Comparison of ENCODE assay signal across 11 cellular contexts in the genomic region with DNA sequence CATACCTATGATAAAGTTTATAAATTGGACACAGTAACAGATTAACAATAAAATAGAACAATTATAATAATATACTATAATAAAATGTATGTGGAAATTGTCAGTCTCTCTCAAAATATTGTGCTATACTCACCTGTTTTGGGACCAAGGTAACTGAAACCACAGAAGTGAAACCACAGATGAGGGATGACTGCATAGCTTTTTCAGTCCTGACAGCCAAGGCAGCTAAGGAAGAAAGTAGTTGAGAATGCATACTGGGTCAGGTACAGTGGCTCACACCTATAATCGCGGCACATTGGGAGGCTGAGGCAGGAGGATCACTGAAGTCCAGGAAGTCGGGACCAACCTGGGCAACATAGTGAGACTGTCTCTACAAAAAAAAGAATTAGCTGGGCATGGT.
DNase-seq lines count a peak whose midpoint lies in the region; ATAC-seq lines count a peak whose summit lies in the region.
"Had no signal": no experiment of that assay in that cellular context is flagged by ENCODE, and none has a peak within 500 bp of the region (broad histone marks: within the 10 kb centered on the region; RNA-seq: fewer than 3 reads in every experiment).

No MANE protein-coding gene starts in this region.

- peaks cover 58% of the 10 kb centered on the region for H3K36me3 Mint-ChIP-seq in activated naive CD8-positive, alpha-beta T cell treated with anti-CD3 and anti-CD28 coated beads, Interleukin-2, amount 50 U/mL, for 24 hours (ENCODE audit: low read depth)

- H3K36me3 ChIP-seq in HAP-1 (replicated peaks), result peaks cover 49% of the 10 kb centered on the region
- H3K36me3 ChIP-seq: breast epithelium had no signal

- H3K9me3 Mint-ChIP-seq in activated naive CD8-positive, alpha-beta T cell treated with anti-CD3 and anti-CD28 coated beads, Interleukin-2, amount 50 U/mL, for 24 hours, result no peaks in the 10 kb centered on the region

- H3K4me3 ChIP-seq in HAP-1, result no peak overlapping the region
- H3K4me3 ChIP-seq: breast epithelium, SJCRH30, suprapubic skin had no signal

- H3K27me3 Mint-ChIP-seq in activated naive CD8-positive, alpha-beta T cell treated with anti-CD3 and anti-CD28 coated beads, Interleukin-2, amount 50 U/mL, for 24 hours, result no peaks in the 10 kb centered on the region

- no peak overlapping the region for H3K4me3 Mint-ChIP-seq in activated naive CD8-positive, alpha-beta T cell treated with anti-CD3 and anti-CD28 coated beads, Interleukin-2, amount 50 U/mL, for 24 hours

- DNase-seq in activated naive CD8-positive, alpha-beta T cell treated with anti-CD3 and anti-CD28 coated beads, Interleukin-2, amount 50 U/mL, for 24 hours, result no peak
- DNase-seq in SHP77 treated with DMSO at 0.1 percent for 48 hours (lab: John Stamatoyannopoulos, UW) (no peak), HAP-1 (ENCODE audit: low spot score in 2 of 2) (no peak)
- DNase-seq: activated CD4-positive, alpha-beta T cell treated with anti-CD3 and anti-CD28 coated beads, Interleukin-2, amount 50 U/mL, for 48 hours; SJCRH30 had no signal

- ATAC-seq in GM18870 (IDR thresholded peaks at IDR 0.05; ENCODE audit: unreplicated experiment) (peak; percentile 61), GM21526 (IDR thresholded peaks at IDR 0.05; ENCODE audit: low FRiP score, unreplicated experiment) (peak; percentile 85), HG03139 (IDR thresholded peaks at IDR 0.05; ENCODE audit: unreplicated experiment) (peak; percentile 60), HG03565 (IDR thresholded peaks at IDR 0.05; ENCODE audit: unreplicated experiment) (no peak)
- no peak for ATAC-seq in activated naive CD8-positive, alpha-beta T cell treated with anti-CD3 and anti-CD28 coated beads, Interleukin-2, amount 50 U/mL, for 24 hours

- H3K27ac Mint-ChIP-seq in activated naive CD8-positive, alpha-beta T cell treated with anti-CD3 and anti-CD28 coated beads, Interleukin-2, amount 50 U/mL, for 24 hours, result peak overlapping the region; percentile 22

- no peaks in the 10 kb centered on the region for H3K4me1 ChIP-seq in HAP-1
- H3K4me1 ChIP-seq: breast epithelium, SJCRH30, suprapubic skin had no signal

- in situ Hi-C loops in HAP-1 (cut with MboI; ENCODE audit: low sequenced_read_pairs), result no loop called here

- H3K9me3 ChIP-seq in HAP-1, result no peaks in the 10 kb centered on the region
- H3K9me3 ChIP-seq: breast epithelium, SJCRH30, suprapubic skin had no signal

- no peaks in the 10 kb centered on the region for H3K27me3 ChIP-seq in HAP-1 (ENCODE audit: low read depth)
- H3K27me3 ChIP-seq: breast epithelium, SJCRH30, suprapubic skin had no signal

- peaks cover 37% of the 10 kb centered on the region for H3K4me1 Mint-ChIP-seq in activated naive CD8-positive, alpha-beta T cell treated with anti-CD3 and anti-CD28 coated beads, Interleukin-2, amount 50 U/mL, for 24 hours

Comparison
In these comparisons a context has a peak if more than half of its experiments do, and no peak if none do; other contexts are left out.
1. ATAC-seq: peak in GM18870 (single experiment), GM21526 (single experiment) and HG03139 (single experiment); none in activated naive CD8-positive, alpha-beta T cell treated with anti-CD3 and anti-CD28 coated beads, Interleukin-2, amount 50 U/mL, for 24 hours (single experiment) and HG03565 (single experiment).